Comparison of ENCODE assay signal across 2 cellular contexts in the genomic region with DNA sequence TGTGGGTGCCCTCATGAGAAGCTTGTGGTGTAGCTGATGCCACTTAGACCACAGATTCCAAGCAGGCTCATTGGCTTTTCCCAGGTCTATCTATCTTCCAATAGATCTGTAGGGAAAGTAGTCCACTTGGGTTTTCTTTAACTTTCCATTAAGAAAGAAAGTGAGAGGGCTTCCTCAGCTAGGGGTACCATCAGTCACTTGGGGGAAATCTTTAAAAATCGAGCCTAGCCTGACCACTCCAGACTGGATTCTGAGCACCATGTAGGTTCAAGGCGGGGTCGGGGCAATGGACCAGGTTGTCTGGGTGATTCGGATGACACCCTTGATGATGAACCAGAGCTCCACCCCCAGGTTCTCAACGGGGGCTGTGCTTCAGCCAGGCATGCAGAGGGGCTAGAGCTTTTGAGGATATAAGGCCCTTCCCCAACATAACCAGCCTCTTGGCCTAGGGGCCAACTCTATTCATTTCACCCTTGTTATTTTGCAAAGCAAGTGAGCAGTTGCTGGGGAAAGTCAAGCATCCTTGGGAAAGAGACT.
TF ChIP-seq lines count a peak whose summit lies in the region.

No MANE protein-coding gene starts in this region.

TF ChIP-seq in HEK293, 187 proteins besides CTCF, POLR2A, EP300 and RAD21:
- TF ChIP-seq PRDM1 (tag by site-specific recombination; IDR thresholded peaks at IDR 0.05) (peak; percentile 75), ZNF530 (tag by site-specific recombination; IDR thresholded peaks at IDR 0.05; ENCODE audit: low read depth) (no peak), ZNF416 (tag by site-specific recombination; IDR thresholded peaks at IDR 0.05) (no peak), ZNF292 (tag by site-specific recombination; IDR thresholded peaks at IDR 0.05; ENCODE audit: borderline replicate concordance, low read depth) (no peak), ZIC2 (tag by site-specific recombination; IDR thresholded peaks at IDR 0.05) (no peak), ZNF157 (tag by site-specific recombination; IDR thresholded peaks at IDR 0.05) (no peak), ZNF658 (tag by site-specific recombination; IDR thresholded peaks at IDR 0.05) (no peak), ZNF391 (tag by site-specific recombination; IDR thresholded peaks at IDR 0.05; ENCODE audit: borderline replicate concordance, low read depth) (no peak)

TF ChIP-seq in SK-N-SH, 30 proteins besides CTCF, POLR2A, EP300 and RAD21:
- TF ChIP-seq, protein P1, sequence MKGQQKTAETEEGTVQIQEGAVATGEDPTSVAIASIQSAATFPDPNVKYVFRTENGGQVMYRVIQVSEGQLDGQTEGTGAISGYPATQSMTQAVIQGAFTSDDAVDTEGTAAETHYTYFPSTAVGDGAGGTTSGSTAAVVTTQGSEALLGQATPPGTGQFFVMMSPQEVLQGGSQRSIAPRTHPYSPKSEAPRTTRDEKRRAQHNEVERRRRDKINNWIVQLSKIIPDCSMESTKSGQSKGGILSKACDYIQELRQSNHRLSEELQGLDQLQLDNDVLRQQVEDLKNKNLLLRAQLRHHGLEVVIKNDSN (IDR thresholded peaks at IDR 0.05; ENCODE audit: borderline replicate concordance, low read depth) = no peak
- TF ChIP-seq MEF2A (IDR thresholded peaks at IDR 0.05; ENCODE audit: borderline replicate concordance, low read depth) (no peak), FOXM1 (IDR thresholded peaks at IDR 0.05; ENCODE audit: low read depth) (no peak), FOSL2 (IDR thresholded peaks at IDR 0.05; ENCODE audit: borderline replicate concordance, low read depth) (no peak), TAF1 (IDR thresholded peaks at IDR 0.05; ENCODE audit: borderline replicate concordance, low read depth, low read length) (no peak), NFIC (IDR thresholded peaks at IDR 0.05; ENCODE audit: borderline replicate concordance) (no peak), SIN3A (IDR thresholded peaks at IDR 0.05; ENCODE audit: borderline replicate concordance, low read depth, low read length) (no peak), FOXJ3 (CRISPR knock-in tag; IDR thresholded peaks at IDR 0.05) (no peak), SMC3 (IDR thresholded peaks at IDR 0.05; ENCODE audit: low read depth, low read length) (no peak), GATA2 (CRISPR knock-in tag; IDR thresholded peaks at IDR 0.05) (no peak), EZH2phosphoT487 (IDR thresholded peaks at IDR 0.05; ENCODE audit: borderline replicate concordance, low read depth) (no peak)
